ENCODE assay signal across 8 cellular contexts in genomic region chr18:55321268-55322175, GRCh38.
DNase-seq lines count a peak whose midpoint lies in the region; ATAC-seq, FAIRE-seq and TF ChIP-seq lines count a peak whose summit lies in the region.

No MANE protein-coding gene starts in this region.

- H3K27me3 ChIP-seq in HUES6 (ENCODE audit: control insufficient read depth, insufficient read depth, low read length): no peaks in the 10 kb centered on the region

- H3K36me3 ChIP-seq in HUES6 (ENCODE audit: control insufficient read depth, insufficient read depth, low read length) (no peaks in the 10 kb centered on the region), kidney (ENCODE audit: control insufficient read depth in 1 of 2, insufficient read depth in 2 of 2, low read length in 2 of 2) (no peaks in the 10 kb centered on the region)

- H3K27ac ChIP-seq in HUES6 (ENCODE audit: low read depth, low read length) (no peak overlapping the region), kidney (ENCODE audit: low read depth in 2 of 2, low read length in 2 of 2) (peak overlapping the region; percentile 45 to 75)

- H3K4me3 ChIP-seq in HUES6 (ENCODE audit: low read depth, low read length): peak overlapping the region; percentile 75
- H3K4me3 ChIP-seq in kidney (ENCODE audit: low read length in 2 of 2): peak overlapping the region; percentile 78 to 81

- TF ChIP-seq POLR2A in Raji (IDR thresholded peaks at IDR 0.05; ENCODE audit: insufficient read depth, low read depth, low read length): peak; percentile 60

- peak; percentile 11 for FAIRE-seq in kidney (lab: Jason Lieb, UNC)

- ATAC-seq in GM21528 (IDR thresholded peaks at IDR 0.05; ENCODE audit: low FRiP score, unreplicated experiment): peak; percentile 73

- no peaks in the 10 kb centered on the region for H3K9me3 ChIP-seq in HUES6 (ENCODE audit: control insufficient read depth, insufficient read depth, low read depth, low read length)
- H3K9me3 ChIP-seq in kidney (ENCODE audit: control insufficient read depth in 1 of 2, low read length in 2 of 2): no peaks in the 10 kb centered on the region

- no peak for TF ChIP-seq CTCF in kidney (IDR thresholded peaks at IDR 0.05; ENCODE audit: borderline replicate concordance, extremely low read depth, insufficient read depth)

- peaks cover 21% of the 10 kb centered on the region for H3K4me1 ChIP-seq in HUES6 (ENCODE audit: control insufficient read depth, insufficient read depth, low read length)
- H3K4me1 ChIP-seq in kidney (ENCODE audit: control insufficient read depth in 1 of 2, insufficient read depth in 1 of 2, low read depth in 1 of 2, low read length in 2 of 2): no peaks in the 10 kb centered on the region

- DNase-seq in GM04503 (ENCODE audit: low read depth): peak; percentile 64
- peak; percentile 36 to 83 for DNase-seq in cerebellar nuclear complex (lab: John Stamatoyannopoulos, UW)
- peak; percentile 94 for DNase-seq in kidney
- DNase-seq in smooth muscle cell of the brain vasculature (ENCODE audit: low read depth, low spot score): peak; percentile 85
- DNase-seq in stimulated activated naive CD4-positive, alpha-beta T cell treated with Interleukin-2 at 50 U/mL for 16 hours (lab: John Stamatoyannopoulos, UW): no peak

- H3K9ac ChIP-seq in HUES6 (ENCODE audit: low read length) (no peak overlapping the region), kidney (ENCODE audit: low read length in 2 of 2) (peak overlapping the region; percentile 21 to 68)

- intact Hi-C loops in kidney (cut with DNase I): no loop called here
